Comparison of ENCODE assay signal across 22 cellular contexts in genomic region chr19:9848761-9849160, GRCh38. TPM values are rescaled to one million over a fixed set of nuclear protein-coding genes. Genes with fewer than 3 reads are reported as not detected.
DNase-seq lines count a peak whose midpoint lies in the region; ATAC-seq, FAIRE-seq and TF ChIP-seq lines count a peak whose summit lies in the region.
"Had no signal": no experiment of that assay in that cellular context is flagged by ENCODE, and none has a peak within 500 bp of the region (broad histone marks: within the 10 kb centered on the region; RNA-seq: fewer than 3 reads in every experiment).

No MANE protein-coding gene starts in this region.

- no peaks in the 10 kb centered on the region for H3K27me3 Mint-ChIP-seq in activated naive CD4-positive, alpha-beta T cell treated with anti-CD3 and anti-CD28 coated beads, Interleukin-2, amount 10 ng/mL, durations not matched to agents 7 days and 5 days
- H3K27me3 Mint-ChIP-seq: activated naive CD8-positive, alpha-beta T cell treated with anti-CD3 and anti-CD28 coated beads, Interleukin-2, amount 50 U/mL, for 24 hours had no signal

- peaks cover 30% of the 10 kb centered on the region for H3K36me3 Mint-ChIP-seq in activated naive CD4-positive, alpha-beta T cell treated with anti-CD3 and anti-CD28 coated beads, Interleukin-2, amount 10 ng/mL, durations not matched to agents 7 days and 5 days

- H3K4me3 ChIP-seq in pancreas (no peak overlapping the region), GM23248 (no peak overlapping the region)
- H3K4me3 ChIP-seq: heart left ventricle, prostate gland, stomach, tibial artery, vagina had no signal

- H3K27ac Mint-ChIP-seq in activated naive CD4-positive, alpha-beta T cell treated with anti-CD3 and anti-CD28 coated beads, Interleukin-2, amount 10 ng/mL, durations not matched to agents 7 days and 5 days, result no peak overlapping the region
- H3K27ac Mint-ChIP-seq: activated naive CD8-positive, alpha-beta T cell treated with anti-CD3 and anti-CD28 coated beads, Interleukin-2, amount 50 U/mL, for 24 hours had no signal

- intact Hi-C loops in pancreas (cut with DNase I), result no loop called here

- no peaks in the 10 kb centered on the region for H4K20me1 ChIP-seq in GM23248 (ENCODE audit: insufficient read depth)

- TF ChIP-seq CTCF in GM13977 (IDR thresholded peaks at IDR 0.05; ENCODE audit: extremely low read depth, insufficient read depth, missing control alignments), result no peak
- TF ChIP-seq CTCF in pancreas (IDR thresholded peaks at IDR 0.05), result no peak

- peak in 3 of 4 donors; percentile 25 to 57 (median 52) for ATAC-seq in pancreas
- ATAC-seq: heart left ventricle, sciatic nerve had no signal

- no peaks in the 10 kb centered on the region for H3K9me2 ChIP-seq in GM23248 (ENCODE audit: insufficient read depth)

- H3K4me3 Mint-ChIP-seq in activated naive CD4-positive, alpha-beta T cell treated with anti-CD3 and anti-CD28 coated beads, Interleukin-2, amount 10 ng/mL, durations not matched to agents 7 days and 5 days, result no peak overlapping the region
- H3K4me3 Mint-ChIP-seq: activated naive CD8-positive, alpha-beta T cell treated with anti-CD3 and anti-CD28 coated beads, Interleukin-2, amount 50 U/mL, for 24 hours; activated T-cell treated with anti-CD3 and anti-CD28 coated beads, Interleukin-2, amount 50 U/mL, for 4 hours had no signal

- H3K9me3 Mint-ChIP-seq in activated naive CD4-positive, alpha-beta T cell treated with anti-CD3 and anti-CD28 coated beads, Interleukin-2, amount 10 ng/mL, durations not matched to agents 7 days and 5 days, result no peaks in the 10 kb centered on the region
- H3K9me3 Mint-ChIP-seq: activated naive CD8-positive, alpha-beta T cell treated with anti-CD3 and anti-CD28 coated beads, Interleukin-2, amount 50 U/mL, for 24 hours; activated T-cell treated with anti-CD3 and anti-CD28 coated beads, Interleukin-2, amount 50 U/mL, for 4 hours had no signal

- H3K36me3 ChIP-seq in pancreas, result no peaks in the 10 kb centered on the region
- H3K36me3 ChIP-seq in GM23248 (ENCODE audit: low read depth), result peaks cover 5% of the 10 kb centered on the region; the same call in 1 of the 2 replicates

- no peaks in the 10 kb centered on the region for H3K9me3 ChIP-seq in pancreas
- H3K9me3 ChIP-seq in GM23248 (ENCODE audit: low read depth), result no peaks in the 10 kb centered on the region
- H3K9me3 ChIP-seq: prostate gland, vagina had no signal

- no peaks in the 10 kb centered on the region for H3K79me2 ChIP-seq in GM23248 (ENCODE audit: insufficient read depth)

- no peaks in the 10 kb centered on the region for H3K4me1 ChIP-seq in pancreas
- H3K4me1 ChIP-seq in GM23248 (ENCODE audit: insufficient read depth), result 0 out of 2 replicates have a peak, but pooled peaks cover 5% of the 10 kb centered on the region
- H3K4me1 ChIP-seq: prostate gland had no signal

- no peak overlapping the region for H3K4me2 ChIP-seq in GM23248 (ENCODE audit: unreplicated experiment)

- H3K27me3 ChIP-seq in pancreas (no peaks in the 10 kb centered on the region), GM23248 (replicated peaks; ENCODE audit: insufficient read depth) (no peaks in the 10 kb centered on the region)
- H3K27me3 ChIP-seq: heart left ventricle, stomach, tibial artery, vagina had no signal

- FAIRE-seq in pancreas (lab: Jason Lieb, UNC), result no peak
- FAIRE-seq: keratinocyte, RCC 7860 had no signal

- H2AFZ ChIP-seq in GM23248, result no peak overlapping the region

- in situ Hi-C loops in GM13977 (cut with MboI; ENCODE audit: low pct_unique_long_range_greater_than_20kb, low sequenced_read_pairs, unreplicated experiment) (no loop called here), GM23248 (cut with MboI) (no loop called here)

- peaks cover 13% of the 10 kb centered on the region for H3K4me1 Mint-ChIP-seq in activated naive CD4-positive, alpha-beta T cell treated with anti-CD3 and anti-CD28 coated beads, Interleukin-2, amount 10 ng/mL, durations not matched to agents 7 days and 5 days

- H3K9ac ChIP-seq in GM23248, result no peak overlapping the region

- H3F3A ChIP-seq in GM23248 (ENCODE audit: insufficient read depth), result no peaks in the 10 kb centered on the region

- H3K27ac ChIP-seq in pancreas (no peak overlapping the region), GM23248 (no peak overlapping the region)
- H3K27ac ChIP-seq: heart left ventricle, prostate gland, stomach, tibial artery, vagina had no signal

- 82 to 90% methylated on average over 23 of the region's 23 CpGs for WGBS in pancreas, 2 donors
- WGBS in GM23248 (ENCODE audit: low coverage in 1 of 2, low lambda C conversion rate in 2 of 2, missing lambda C conversion rate in 2 of 2), 2 experiments, result 90 to 91% methylated on average over 19 to 23 of the region's 23 CpGs

- CTCF ChIA-PET in activated naive CD4-positive, alpha-beta T cell treated with anti-CD3 and anti-CD28 coated beads, Interleukin-2, amount 10 ng/mL, durations not matched to agents 7 days and 5 days (lab: Charles Lee), result no interaction called here

- DNase-seq in GM13977 (ENCODE audit: low spot score) (peak; percentile 13), NCI-H524 (lab: John Stamatoyannopoulos, UW) (peak; percentile 82 to 92), cerebellum (ENCODE audit: low spot score) (peak; percentile 81), pancreas (no peak), DMS53 (lab: John Stamatoyannopoulos, UW) (no peak), GM23248 (no peak)
- no peak for DNase-seq in activated naive CD4-positive, alpha-beta T cell treated with anti-CD3 and anti-CD28 coated beads, Interleukin-2, amount 10 ng/mL, durations not matched to agents 7 days and 5 days
- DNase-seq: foreskin melanocyte; heart left ventricle; NCI-H1048; NCI-H187 treated with DMSO at 0.1 percent for 48 hours; NCI-H748 treated with DMSO at 0.1 percent for 48 hours; stimulated activated CD4-positive, alpha-beta T cell treated with anti-CD3 and anti-CD28 coated beads, Interleukin-2, amount 100 ng/mL, for 48 hours; stomach; tibial artery had no signal

RNA-seq across cellular contexts. Expression of gene PIN1, which starts 13.6 kb away (rescaled TPM):
- total RNA-seq in cerebellum (50.4 TPM), pancreas (10 to 100 TPM; 15.1 to 28.4 (median 22.0) TPM)
- polyA plus RNA-seq in pancreas (10 to 100 TPM; 42.4 to 92.8 TPM), GM23248 (2016; fragmentation: Nextera tagmentation; extraction: Ambion mirVana) (124 and 134 TPM in 2 replicates)
- 95.4 and 102 TPM in 2 replicates for total RNA-seq in GM23248 (2014; rRNA removed; shearing (Covaris generic))

RNA-seq across cellular contexts. Expression of gene UBL5, which starts 21.0 kb away (rescaled TPM):
- total RNA-seq in cerebellum (76.4 TPM), pancreas (100 to 1,000 TPM in 2 of 6 donors, 10 to 100 TPM in 4; 57.5 to 117 (median 87.5) TPM)
- polyA plus RNA-seq in pancreas (100 to 1,000 TPM; 361 to 440 TPM), GM23248 (2016; fragmentation: Nextera tagmentation; extraction: Ambion mirVana) (605 and 606 TPM in 2 replicates)
- total RNA-seq in GM23248 (2014; rRNA removed; shearing (Covaris generic)), result 392 and 413 TPM in 2 replicates

RNA-seq across cellular contexts. Expression of gene FBXL12, which starts 29.9 kb away (rescaled TPM):
- total RNA-seq in cerebellum, result 12.0 TPM
- 10 to 100 TPM in 1 of 6 donors, 1 to 10 TPM in 5; 6.5 to 12.5 (median 7.0) TPM for total RNA-seq in pancreas
- polyA plus RNA-seq in pancreas, result 10 to 100 TPM; 16.6 to 20.5 TPM
- total RNA-seq in GM23248 (2014; rRNA removed; shearing (Covaris generic)), result 21.9 and 29.8 TPM in 2 replicates
- 27.1 and 28.5 TPM in 2 replicates for polyA plus RNA-seq in GM23248 (2016; fragmentation: Nextera tagmentation; extraction: Ambion mirVana)

Comparison
In these comparisons a context has a peak if more than half of its experiments do, and no peak if none do; other contexts are left out.
1. DNase-seq: peak in GM13977 (single experiment), NCI-H524 (2 of 2) and cerebellum (single experiment); none in pancreas (0 of 6), DMS53 (single experiment), GM23248 (single experiment) and activated naive CD4-positive, alpha-beta T cell treated with anti-CD3 and anti-CD28 coated beads, Interleukin-2, amount 10 ng/mL, durations not matched to agents 7 days and 5 days (single experiment).